Comparison of ENCODE assay signal across 8 cellular contexts in genomic region chr4:42656736-42656985, GRCh38. TPM values are rescaled to one million over a fixed set of nuclear protein-coding genes. Genes with fewer than 3 reads are reported as not detected.
DNase-seq lines count a peak whose midpoint lies in the region; ATAC-seq, FAIRE-seq and TF ChIP-seq lines count a peak whose summit lies in the region.

No MANE protein-coding gene starts in this region.

- intact Hi-C loops in sciatic nerve (cut with DNase I), result no loop called here

- H3K27ac ChIP-seq in SK-N-SH (ENCODE audit: low read depth in 2 of 2, low read length in 1 of 2), result peak overlapping the region in 1 of 2 experiments; percentile 79; a peak in 2 of 4 replicates

- TF ChIP-seq POLR2A in GM18505 (IDR thresholded peaks at IDR 0.05; ENCODE audit: borderline replicate concordance, extremely low read depth, insufficient read depth, insufficient read length) (peak; percentile 21), GM12892 (IDR thresholded peaks at IDR 0.05; ENCODE audit: low read depth, low read length) (no peak)

- TF ChIP-seq CTCF in SK-N-SH (IDR thresholded peaks at IDR 0.05) (no peak), fibroblast of the aortic adventitia (IDR thresholded peaks at IDR 0.05; ENCODE audit: insufficient read depth, low read length) (no peak)

- POLR2A ChIA-PET in SK-N-SH (lab: Yijun Ruan, JAX), result interaction anchor here (0.8 to 2.0 kb wide), 6 partner anchors 10 to 793 kb away, joined by 3 to 14 read pairs (median 4); no protein-coding TSS in a partner anchor

- TF ChIP-seq RAD21 in SK-N-SH (IDR thresholded peaks at IDR 0.05; ENCODE audit: low read length), result no peak

- peak overlapping the region; percentile 88 for H3K4me2 ChIP-seq in SK-N-SH

- 0% methylated on average over 12 of the region's 31 CpGs for WGBS in SK-N-SH (ENCODE audit: low lambda C conversion rate)

- no peaks in the 10 kb centered on the region for H3K27me3 ChIP-seq in SK-N-SH (ENCODE audit: insufficient read depth)

- CTCF ChIA-PET in SK-N-SH (lab: Yijun Ruan, JAX), result interaction anchor here (1.3 to 2.2 kb wide), 3 partner anchors 9 to 93 kb away, joined by 6 to 8 read pairs (median 6); no protein-coding TSS in a partner anchor

- no peaks in the 10 kb centered on the region for H3K9me2 ChIP-seq in SK-N-SH

- no peak overlapping the region for H3K9ac ChIP-seq in SK-N-SH

- no peaks in the 10 kb centered on the region for H3K9me3 ChIP-seq in SK-N-SH

- peaks cover 8% of the 10 kb centered on the region for H3F3A ChIP-seq in SK-N-SH (replicated peaks; ENCODE audit: insufficient read depth)

- H4K20me1 ChIP-seq in SK-N-SH (ENCODE audit: insufficient read depth), result no peaks in the 10 kb centered on the region

- no peaks in the 10 kb centered on the region for H3K79me2 ChIP-seq in SK-N-SH (ENCODE audit: insufficient read depth)

- FAIRE-seq in GM12892 (lab: Jason Lieb, UNC), result no peak

- peaks cover 11 to 20% of the 10 kb centered on the region in 2 experiments; a peak in 2 of 4 replicates for H3K4me1 ChIP-seq in SK-N-SH (ENCODE audit: control insufficient read depth in 1 of 2, insufficient read depth in 2 of 2, low read depth in 1 of 2, low read length in 1 of 2)

- TF ChIP-seq EP300 in SK-N-SH (IDR thresholded peaks at IDR 0.05; ENCODE audit: borderline replicate concordance in 1 of 2, low read depth in 1 of 2, low read length in 1 of 2), result no peak

- H3K36me3 ChIP-seq in SK-N-SH (replicated peaks in 1 of 2; ENCODE audit: control insufficient read depth in 1 of 2, insufficient read depth in 2 of 2, low read length in 1 of 2), result no peaks in the 10 kb centered on the region

- no peak for ATAC-seq in GM18505 (IDR thresholded peaks at IDR 0.05; ENCODE audit: unreplicated experiment)
- peak; percentile 8 for ATAC-seq in sciatic nerve

- H3K4me3 ChIP-seq in SK-N-SH (ENCODE audit: low read depth in 2 of 2, low read length in 1 of 2), result peak overlapping the region; percentile 71 to 90
- H3K4me3 ChIP-seq in fibroblast of the aortic adventitia (ENCODE audit: low read depth, low read length), result peak overlapping the region; percentile 75

- DNase-seq in SK-N-SH (no peak), fibroblast of the aortic adventitia (ENCODE audit: low read depth) (no peak), sciatic nerve (ENCODE audit: low spot score) (no peak), GDM1 (lab: John Stamatoyannopoulos, UW) (no peak), GM12892 (ENCODE audit: insufficient read length) (no peak), H4 (ENCODE audit: low spot score) (no peak)
- no peak for DNase-seq in activated CD4-positive, CD25-positive, alpha-beta regulatory T cell treated with anti-CD3 and anti-CD28 coated beads, Interleukin-2, amount 50 U/mL, for 72 hours

- peak overlapping the region; percentile 85 for H2AFZ ChIP-seq in SK-N-SH (ENCODE audit: low read depth)

TF ChIP-seq in SK-N-SH, 30 proteins besides CTCF, POLR2A, EP300 and RAD21:
- TF ChIP-seq NFIC (IDR thresholded peaks at IDR 0.05; ENCODE audit: borderline replicate concordance), result no peak
- TF ChIP-seq MXI1 (IDR thresholded peaks at IDR 0.05; ENCODE audit: low read depth, low read length), result peak; percentile 60; the same call in 1 of the 2 replicates

RNA-seq across cellular contexts. Expression of gene ATP8A1, which starts 0.2 kb away (rescaled TPM):
- 0.38 and 0.78 TPM in 2 replicates for polyA plus RNA-seq in SK-N-SH (2012; rRNA removed)
- 0.63 and 0.93 TPM in 2 replicates for polyA plus RNA-seq in SK-N-SH (2012; cell fraction: cytosol; rRNA removed)
- polyA plus RNA-seq in SK-N-SH (2012; cell fraction: nucleus; rRNA removed), result 0.75 and 1.7 TPM in 2 replicates
- total RNA-seq in fibroblast of the aortic adventitia (ENCODE audit: low replicate concordance), result 7.5 TPM in 2 replicates
- 54.6 TPM for total RNA-seq in sciatic nerve
- 53.0 TPM for polyA plus RNA-seq in GM12892 (2012; ENCODE audit: missing spikeins)
- total RNA-seq in H4 (2014; rRNA removed; shearing (Covaris generic)), result 1.3 and 2.4 TPM in 2 replicates
